ENCODE assay signal across 8 cellular contexts in the genomic region with DNA sequence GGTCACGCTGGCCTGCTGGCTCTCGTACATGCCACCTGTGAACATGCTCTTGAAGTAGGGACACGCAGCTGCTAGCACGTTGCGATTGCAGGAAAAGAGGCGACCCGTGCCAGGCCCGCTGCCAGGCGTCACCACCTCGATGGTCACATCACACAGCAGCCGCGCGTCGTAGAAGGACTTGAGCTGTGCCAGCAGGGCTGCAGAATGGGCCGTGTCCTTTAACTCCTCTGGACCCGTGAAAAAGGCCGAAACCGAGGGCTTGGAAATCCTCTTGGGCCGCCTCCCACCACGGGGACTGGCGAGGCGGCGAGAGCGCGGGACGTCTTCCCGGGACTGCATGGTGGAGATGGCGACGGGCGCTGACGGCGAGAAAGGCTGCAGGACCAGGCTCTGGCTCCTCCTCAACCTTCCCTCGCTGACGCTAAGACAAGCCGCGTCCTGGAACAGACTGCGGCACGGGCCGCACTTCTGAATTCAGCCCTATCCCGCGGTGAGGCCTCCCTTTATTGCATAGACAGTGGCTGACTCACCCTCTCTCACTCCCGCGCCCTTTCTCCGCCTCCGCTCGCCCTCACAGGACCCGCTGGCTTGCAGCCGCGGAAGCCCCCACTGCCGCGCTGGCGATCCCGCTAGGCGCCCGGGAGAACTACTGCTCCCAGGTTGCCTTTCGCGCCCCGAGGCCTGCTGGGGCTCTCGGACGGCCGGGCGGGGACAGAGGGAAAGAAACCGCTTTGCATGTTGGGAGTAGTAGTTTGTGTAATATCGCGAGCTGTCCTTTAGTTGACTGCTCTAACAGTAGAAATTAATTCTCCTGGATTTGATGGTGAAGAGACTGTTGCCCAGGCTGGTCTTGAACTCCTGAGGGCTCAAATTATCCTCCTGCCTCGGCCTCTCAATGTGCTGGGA. TPM values are rescaled to one million over a fixed set of nuclear protein-coding genes. Genes with fewer than 3 reads are reported as not detected.
DNase-seq lines count a peak whose midpoint lies in the region; ATAC-seq lines count a peak whose summit lies in the region.

A gene with protein sequence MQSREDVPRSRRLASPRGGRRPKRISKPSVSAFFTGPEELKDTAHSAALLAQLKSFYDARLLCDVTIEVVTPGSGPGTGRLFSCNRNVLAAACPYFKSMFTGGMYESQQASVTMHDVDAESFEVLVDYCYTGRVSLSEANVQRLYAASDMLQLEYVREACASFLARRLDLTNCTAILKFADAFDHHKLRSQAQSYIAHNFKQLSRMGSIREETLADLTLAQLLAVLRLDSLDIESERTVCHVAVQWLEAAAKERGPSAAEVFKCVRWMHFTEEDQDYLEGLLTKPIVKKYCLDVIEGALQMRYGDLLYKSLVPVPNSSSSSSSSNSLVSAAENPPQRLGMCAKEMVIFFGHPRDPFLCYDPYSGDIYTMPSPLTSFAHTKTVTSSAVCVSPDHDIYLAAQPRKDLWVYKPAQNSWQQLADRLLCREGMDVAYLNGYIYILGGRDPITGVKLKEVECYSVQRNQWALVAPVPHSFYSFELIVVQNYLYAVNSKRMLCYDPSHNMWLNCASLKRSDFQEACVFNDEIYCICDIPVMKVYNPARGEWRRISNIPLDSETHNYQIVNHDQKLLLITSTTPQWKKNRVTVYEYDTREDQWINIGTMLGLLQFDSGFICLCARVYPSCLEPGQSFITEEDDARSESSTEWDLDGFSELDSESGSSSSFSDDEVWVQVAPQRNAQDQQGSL (minus strand): TSS at position 651 of the 906 bp plus-strand sequence. CDS start 312 bp downstream, at position 339.

- H3K27ac ChIP-seq in CD4-positive, CD25-positive, alpha-beta regulatory T cell (ENCODE audit: insufficient read depth, low read length, poor library complexity, severe bottlenecking) = peak within 1 kb of the TSS; percentile 65

- no peaks in the 10 kb centered on the region for H3K27me3 ChIP-seq in CD4-positive, CD25-positive, alpha-beta regulatory T cell (ENCODE audit: control insufficient read depth, insufficient read depth, low read length)

- no peaks in the 10 kb centered on the region for H3K36me3 ChIP-seq in CD4-positive, CD25-positive, alpha-beta regulatory T cell (ENCODE audit: control insufficient read depth, insufficient read depth, low read length)

- ATAC-seq in CD4-positive, CD25-positive, alpha-beta regulatory T cell (ENCODE audit: low read depth in 2 of 2) = peak; percentile 98 to 99
- peak; percentile 95 for ATAC-seq in GM19438 (IDR thresholded peaks at IDR 0.05; ENCODE audit: low read depth, unreplicated experiment)
- ATAC-seq in HG03571 (IDR thresholded peaks at IDR 0.05; ENCODE audit: unreplicated experiment) = peak; percentile 88
- ATAC-seq in left lobe of liver = peak; percentile 98

- H3K9me3 Mint-ChIP-seq in CD4-positive, CD25-positive, alpha-beta regulatory T cell = peaks cover 0 to 1% (median 0%) of the 10 kb centered on the region in 7 donors
- peaks cover 9% of the 10 kb centered on the region for H3K9me3 Mint-ChIP-seq in dendritic cell treated with granulocyte-macrophage colony-stimulating factor and Interleukin-4, amounts not matched to agents 40 ng/mL and 50 ng/mL, for 4 days

- intact Hi-C loops in dendritic cell treated with granulocyte-macrophage colony-stimulating factor and Interleukin-4, amounts not matched to agents 40 ng/mL and 50 ng/mL, for 4 days (cut with micrococcal nuclease) = loop anchor here (1.0 to 5.0 kb wide), 3 partner anchors 62 to 272 kb away; a partner anchor contains a TSS

- peak within 1 kb of the TSS; percentile 80 for H3K4me3 ChIP-seq in CD4-positive, CD25-positive, alpha-beta regulatory T cell (ENCODE audit: low read depth, low read length)

- peaks cover 21 to 53% (median 34%) of the 10 kb centered on the region in 4 donors for H3K4me1 Mint-ChIP-seq in CD4-positive, CD25-positive, alpha-beta regulatory T cell
- H3K4me1 Mint-ChIP-seq in dendritic cell treated with granulocyte-macrophage colony-stimulating factor and Interleukin-4, amounts not matched to agents 40 ng/mL and 50 ng/mL, for 4 days (ENCODE audit: low read depth) = peaks cover 26% of the 10 kb centered on the region

- H3K27me3 Mint-ChIP-seq in CD4-positive, CD25-positive, alpha-beta regulatory T cell = no peaks in the 10 kb centered on the region
- H3K27me3 Mint-ChIP-seq in dendritic cell treated with granulocyte-macrophage colony-stimulating factor and Interleukin-4, amounts not matched to agents 40 ng/mL and 50 ng/mL, for 4 days = no peaks in the 10 kb centered on the region

- no peaks in the 10 kb centered on the region for H3K9me3 ChIP-seq in CD4-positive, CD25-positive, alpha-beta regulatory T cell (ENCODE audit: control insufficient read depth in 2 of 2, low read length in 2 of 2)

- peak within 1 kb of the TSS; percentile 93 to 96 (median 94) for H3K4me3 Mint-ChIP-seq in CD4-positive, CD25-positive, alpha-beta regulatory T cell
- H3K4me3 Mint-ChIP-seq in dendritic cell treated with granulocyte-macrophage colony-stimulating factor and Interleukin-4, amounts not matched to agents 40 ng/mL and 50 ng/mL, for 4 days = peak within 1 kb of the TSS; percentile 91

- peak within 1 kb of the TSS; percentile 90 to 94 (median 92) for H3K27ac Mint-ChIP-seq in CD4-positive, CD25-positive, alpha-beta regulatory T cell
- peak within 1 kb of the TSS; percentile 97 for H3K27ac Mint-ChIP-seq in dendritic cell treated with granulocyte-macrophage colony-stimulating factor and Interleukin-4, amounts not matched to agents 40 ng/mL and 50 ng/mL, for 4 days

- H3K4me1 ChIP-seq in CD4-positive, CD25-positive, alpha-beta regulatory T cell (ENCODE audit: control insufficient read depth, insufficient read depth, low read length, poor library complexity, severe bottlenecking) = peaks cover 23% of the 10 kb centered on the region

- H3K36me3 Mint-ChIP-seq in CD4-positive, CD25-positive, alpha-beta regulatory T cell = peaks cover 18% of the 10 kb centered on the region
- peaks cover 34% of the 10 kb centered on the region for H3K36me3 Mint-ChIP-seq in dendritic cell treated with granulocyte-macrophage colony-stimulating factor and Interleukin-4, amounts not matched to agents 40 ng/mL and 50 ng/mL, for 4 days (ENCODE audit: low read depth)

- DNase-seq in CD4-positive, CD25-positive, alpha-beta regulatory T cell = peak; percentile 83 to 93 (median 85)
- peak; percentile 64 for DNase-seq in NCI-H774 (lab: John Stamatoyannopoulos, UW)
- DNase-seq in activated CD4-positive, alpha-beta T cell treated with anti-CD3 and anti-CD28 coated beads, Interleukin-2, amount 50 U/mL, for 24 hours (ENCODE audit: low read depth in 1 of 2, low spot score in 1 of 2) = peak; percentile 82 to 93
- peak; percentile 95 for DNase-seq in left lobe of liver (ENCODE audit: low spot score)
- peak; percentile 93 to 94 for DNase-seq in stimulated activated CD4-positive, alpha-beta T cell treated with anti-CD3 and anti-CD28 coated beads, Interleukin-2, amount 100 ng/mL, for 24 hours

RNA-seq across cellular contexts. Expression of the gene that starts here (rescaled TPM):
- total RNA-seq in CD4-positive, CD25-positive, alpha-beta regulatory T cell = 2.3 TPM
- 1 to 10 TPM; 4.7 to 9.9 (median 6.1) TPM for polyA plus RNA-seq in CD4-positive, CD25-positive, alpha-beta regulatory T cell
- 6.3 TPM for total RNA-seq in left lobe of liver

Comparison
In these comparisons a context has a peak if more than half of its experiments do, and no peak if none do; other contexts are left out.
1. Peak in every context shown above with its lines: DNase-seq, ATAC-seq, H3K4me3 ChIP-seq and H3K27ac ChIP-seq.